14 cellular contexts compared by ENCODE assay signal in genomic region chr4:27881705-27882104, GRCh38.
DNase-seq lines count a peak whose midpoint lies in the region; ATAC-seq lines count a peak whose summit lies in the region.
"Had no signal": no experiment of that assay in that cellular context is flagged by ENCODE, and none has a peak within 500 bp of the region (broad histone marks: within the 10 kb centered on the region; RNA-seq: fewer than 3 reads in every experiment).

No MANE protein-coding gene starts in this region.

- no peak overlapping the region for H3K27ac Mint-ChIP-seq in activated naive CD4-positive, alpha-beta T cell treated with anti-CD3 and anti-CD28 coated beads, Interleukin-2, amount 50 U/mL, for 72 hours

- ATAC-seq in GM18511 (IDR thresholded peaks at IDR 0.05; ENCODE audit: unreplicated experiment), result peak; percentile 72
- peak; percentile 80 for ATAC-seq in GM21423 (IDR thresholded peaks at IDR 0.05; ENCODE audit: unreplicated experiment)
- peak; percentile 62 for ATAC-seq in HG02970 (IDR thresholded peaks at IDR 0.05; ENCODE audit: low FRiP score, unreplicated experiment)
- peak; percentile 87 for ATAC-seq in HG03354 (IDR thresholded peaks at IDR 0.05; ENCODE audit: poor library complexity, severe bottlenecking, unreplicated experiment)
- no peak for ATAC-seq in activated naive CD4-positive, alpha-beta T cell treated with anti-CD3 and anti-CD28 coated beads, Interleukin-2, amount 50 U/mL, for 72 hours

- no peak for DNase-seq in activated naive CD4-positive, alpha-beta T cell treated with anti-CD3 and anti-CD28 coated beads, Interleukin-2, amount 50 U/mL, for 72 hours (ENCODE audit: low spot score in 2 of 2)
- no peak for DNase-seq in stimulated activated CD4-positive, alpha-beta T cell treated with anti-CD3 and anti-CD28 coated beads, Interleukin-15, amount 100 ng/mL, for 24 hours
- DNase-seq in NCI-H1092 treated with DMSO at 0.1 percent for 48 hours (lab: John Stamatoyannopoulos, UW), result no peak
- no peak for DNase-seq in NCI-H1930 (lab: John Stamatoyannopoulos, UW)
- DNase-seq: 8988T, C1 segment of cervical spinal cord, HCEC 1CT, NCI-H748 treated with DMSO at 0.1 percent for 48 hours, PC-9, T-helper 9 cell had no signal

- no peaks in the 10 kb centered on the region for H3K36me3 Mint-ChIP-seq in activated naive CD4-positive, alpha-beta T cell treated with anti-CD3 and anti-CD28 coated beads, Interleukin-2, amount 50 U/mL, for 72 hours

- H3K9me3 Mint-ChIP-seq in activated naive CD4-positive, alpha-beta T cell treated with anti-CD3 and anti-CD28 coated beads, Interleukin-2, amount 50 U/mL, for 72 hours, result peaks cover 8 to 29% of the 10 kb centered on the region in 2 donors

Comparison
In these comparisons a context has a peak if more than half of its experiments do, and no peak if none do; other contexts are left out.
1. ATAC-seq: peak in GM18511 (single experiment), GM21423 (single experiment), HG02970 (single experiment) and HG03354 (single experiment); none in activated naive CD4-positive, alpha-beta T cell treated with anti-CD3 and anti-CD28 coated beads, Interleukin-2, amount 50 U/mL, for 72 hours (0 of 2).